In genomic region chr4:128320656-128321055, GRCh38 we compare ENCODE assay signal across 25 cellular contexts. TPM values are rescaled to one million over a fixed set of nuclear protein-coding genes. Genes with fewer than 3 reads are reported as not detected.
A peak's percentile ranks its signal among the peaks of the same experiment; 100 is the strongest.
DNase-seq lines count a peak whose midpoint lies in the region; ATAC-seq, FAIRE-seq and TF ChIP-seq lines count a peak whose summit lies in the region.
"Had no signal": no experiment of that assay in that cellular context is flagged by ENCODE, and none has a peak within 500 bp of the region (broad histone marks: within the 10 kb centered on the region; RNA-seq: fewer than 3 reads in every experiment).

No MANE protein-coding gene starts in this region.

- H3K79me2 ChIP-seq in osteoblast (ENCODE audit: insufficient read depth, low read length) = no peaks in the 10 kb centered on the region

- H4K20me1 ChIP-seq in osteoblast (ENCODE audit: insufficient read depth, low read length) = no peaks in the 10 kb centered on the region

- H3K9me3 ChIP-seq in A549 (no peaks in the 10 kb centered on the region), SJSA1 (replicated peaks) (no peaks in the 10 kb centered on the region), osteoblast (ENCODE audit: low read depth, low read length) (no peaks in the 10 kb centered on the region)
- H3K9me3 ChIP-seq in CD8-positive, alpha-beta T cell (ENCODE audit: low read length) = no peaks in the 10 kb centered on the region

- intact Hi-C loops in CD8-positive, alpha-beta T cell (cut with DNase I, micrococcal nuclease) = no loop called here

- no peaks in the 10 kb centered on the region for H3K4me1 Mint-ChIP-seq in CD8-positive, alpha-beta T cell (ENCODE audit: low read depth)
- H3K4me1 Mint-ChIP-seq: CD4-positive, CD25-positive, alpha-beta regulatory T cell had no signal

- TF ChIP-seq EP300 in A549 (IDR thresholded peaks at IDR 0.05) = no peak

- H3K9me3 Mint-ChIP-seq in CD8-positive, alpha-beta T cell = no peaks in the 10 kb centered on the region

- H2AFZ ChIP-seq in osteoblast (ENCODE audit: low read length) = no peak overlapping the region
- H2AFZ ChIP-seq: PC-9 had no signal

- H3K36me3 ChIP-seq in SJSA1 (no peaks in the 10 kb centered on the region), osteoblast (ENCODE audit: insufficient read depth, low read length) (no peaks in the 10 kb centered on the region)
- H3K36me3 ChIP-seq in CD8-positive, alpha-beta T cell (ENCODE audit: insufficient read depth, low read length) = no peaks in the 10 kb centered on the region

- H3K4me2 ChIP-seq in A549 (peak overlapping the region; percentile 62; the same call in 1 of the 3 replicates), osteoblast (ENCODE audit: insufficient read depth, low read length) (no peak overlapping the region)
- H3K4me2 ChIP-seq: KMS-11, PC-9 had no signal

- no peak overlapping the region for H3K4me3 ChIP-seq in A549
- no peak overlapping the region for H3K4me3 ChIP-seq in SJSA1
- no peak overlapping the region for H3K4me3 ChIP-seq in osteoblast (ENCODE audit: insufficient read depth, low read length)
- H3K4me3 ChIP-seq in CD8-positive, alpha-beta T cell (ENCODE audit: low read depth, low read length) = no peak overlapping the region
- H3K4me3 ChIP-seq: PC-9 had no signal

- CTCF ChIA-PET in A549 (lab: Yijun Ruan, JAX) = interaction anchor here (1.6 to 2.7 kb wide), 3 partner anchors 12 to 108 kb away, joined by 6 to 8 read pairs (median 7); no protein-coding TSS in a partner anchor
- CTCF ChIA-PET in CD8-positive, alpha-beta T cell (lab: Charles Lee) = no interaction called here

- peak overlapping the region; percentile 88 to 92; a peak in 5 of 6 replicates for H3K27ac ChIP-seq in A549
- peak overlapping the region; percentile 98 for H3K27ac ChIP-seq in SJSA1
- H3K27ac ChIP-seq in osteoblast (ENCODE audit: low read depth, low read length) = peak overlapping the region; percentile 87
- no peak overlapping the region for H3K27ac ChIP-seq in CD8-positive, alpha-beta T cell (ENCODE audit: low read depth, low read length)
- H3K27ac ChIP-seq: KMS-11, PC-9 had no signal

- TF ChIP-seq CTCF in A549 (IDR thresholded peaks at IDR 0.05) = no peak
- TF ChIP-seq CTCF in osteoblast (IDR thresholded peaks at IDR 0.05; ENCODE audit: extremely low read depth, low read depth, low read length) = no peak
- TF ChIP-seq CTCF in CD8-positive, alpha-beta T cell (IDR thresholded peaks at IDR 0.05) = no peak

- peaks cover 43% of the 10 kb centered on the region for H3K4me1 ChIP-seq in A549
- peaks cover 51% of the 10 kb centered on the region for H3K4me1 ChIP-seq in SJSA1 (replicated peaks)
- peaks cover 31% of the 10 kb centered on the region for H3K4me1 ChIP-seq in osteoblast (ENCODE audit: insufficient read depth, low read length)
- no peaks in the 10 kb centered on the region for H3K4me1 ChIP-seq in CD8-positive, alpha-beta T cell (ENCODE audit: insufficient read depth, low read length)

- TF ChIP-seq POLR2A in A549 (IDR thresholded peaks at IDR 0.05; ENCODE audit: low read length) = no peak

- FAIRE-seq in A549 (lab: Jason Lieb, UNC) = no peak
- FAIRE-seq: GM12891, HTR-8/SVneo had no signal

- ATAC-seq in A549 (no peak), HG03095 (IDR thresholded peaks at IDR 0.05; ENCODE audit: unreplicated experiment) (no peak)
- no peak for ATAC-seq in CD8-positive, alpha-beta T cell

- DNase-seq in A549 (ENCODE audit: low read depth in 1 of 2, low spot score in 1 of 2) = no peak
- DNase-seq in ELR (ENCODE audit: low read depth) = peak; percentile 50
- DNase-seq in SJSA1 (ENCODE audit: low read depth in 1 of 2, low spot score in 2 of 2) = no peak
- DNase-seq in osteoblast (ENCODE audit: insufficient read length, low spot score, missing footprints) = no peak
- DNase-seq in CD8-positive, alpha-beta T cell = no peak
- no peak for DNase-seq in NCI-H1436 treated with DMSO at 0.1 percent for 48 hours (lab: John Stamatoyannopoulos, UW)
- DNase-seq: 8988T; CD4-positive, CD25-positive, alpha-beta regulatory T cell; COR-L47; DMS79; GOT3; MV-4-11; NCI-H1105 treated with DMSO at 0.1 percent for 48 hours; NCI-H1694; NCI-H2081; NCI-H446 treated with DMSO at 0.1 percent for 48 hours; NCI-H526 treated with DMSO at 0.1 percent for 48 hours; RPMI8226; SIG-M5; T-helper 1 cell had no signal

- POLR2A ChIA-PET in A549 (lab: Yijun Ruan, JAX) = interaction anchor here (3.2 kb wide), 1 partner anchor 33 kb away, joined by 18 read pairs; the partner anchor contains the start of gene PGRMC2
- POLR2A ChIA-PET in CD8-positive, alpha-beta T cell (lab: Charles Lee) = no interaction called here

- no peaks in the 10 kb centered on the region for H3K27me3 Mint-ChIP-seq in CD8-positive, alpha-beta T cell (ENCODE audit: low read depth)
- H3K27me3 Mint-ChIP-seq: CD4-positive, CD25-positive, alpha-beta regulatory T cell had no signal

- H3K27me3 ChIP-seq in SJSA1 (replicated peaks) = no peaks in the 10 kb centered on the region
- H3K27me3 ChIP-seq in osteoblast (ENCODE audit: insufficient read depth, low read length) = no peaks in the 10 kb centered on the region
- H3K27me3 ChIP-seq in CD8-positive, alpha-beta T cell (ENCODE audit: insufficient read depth, low read length) = no peaks in the 10 kb centered on the region

- peaks cover 26% of the 10 kb centered on the region for H3K36me3 Mint-ChIP-seq in CD8-positive, alpha-beta T cell

- no peak overlapping the region for H3K27ac Mint-ChIP-seq in CD8-positive, alpha-beta T cell
- H3K27ac Mint-ChIP-seq: CD4-positive, CD25-positive, alpha-beta regulatory T cell had no signal

- no peak overlapping the region for H3K4me3 Mint-ChIP-seq in CD8-positive, alpha-beta T cell
- H3K4me3 Mint-ChIP-seq: CD4-positive, CD25-positive, alpha-beta regulatory T cell had no signal

- WGBS in A549 (ENCODE audit: missing lambda C conversion rate) = 81% methylated on average over 1 of the region's 1 CpG

- TF ChIP-seq RAD21 in A549 (conservative IDR thresholded peaks at IDR 0.05 in 1 of 2, IDR thresholded peaks at IDR 0.05 in 1 of 2) = no peak

TF ChIP-seq in A549, 52 proteins besides CTCF, POLR2A, EP300 and RAD21 (continues in another document):
- TF ChIP-seq ZSCAN20 (CRISPR knock-in tag; IDR thresholded peaks at IDR 0.05) = no peak
- no peak for TF ChIP-seq NR3C1 (IDR thresholded peaks at IDR 0.05)
- TF ChIP-seq E2F6 (IDR thresholded peaks at IDR 0.05; ENCODE audit: borderline replicate concordance, low read depth) = no peak
- TF ChIP-seq CBX8 (IDR thresholded peaks at IDR 0.05) = no peak
- no peak for TF ChIP-seq CHD2 (IDR thresholded peaks at IDR 0.05; ENCODE audit: low read length, partially characterized antibody)
- TF ChIP-seq JUN (IDR thresholded peaks at IDR 0.05) = no peak
- TF ChIP-seq POLR2AphosphoS2 (conservative IDR thresholded peaks at IDR 0.05; ENCODE audit: low read length) = no peak
- no peak for TF ChIP-seq ESRRA (IDR thresholded peaks at IDR 0.05; ENCODE audit: borderline replicate concordance, low read length)
- no peak for TF ChIP-seq HOXA7 (CRISPR knock-in tag; IDR thresholded peaks at IDR 0.05)
- TF ChIP-seq RFX5 (IDR thresholded peaks at IDR 0.05) = no peak
- no peak for TF ChIP-seq KDM1A (IDR thresholded peaks at IDR 0.05; ENCODE audit: low read depth)
- no peak for TF ChIP-seq HES2 (IDR thresholded peaks at IDR 0.05)
- no peak for TF ChIP-seq REST (IDR thresholded peaks at IDR 0.05)

RNA-seq across cellular contexts. Expression of gene PGRMC2, which starts 33.0 kb away (rescaled TPM):
- polyA plus RNA-seq in A549 (2011; rRNA removed) = 48.1 and 48.2 TPM in 2 replicates
- 19.2 and 21.0 TPM in 2 replicates for polyA plus RNA-seq in A549 (2012; cell fraction: cytosol; rRNA removed)
- 5.0 and 7.3 TPM in 2 replicates for polyA plus RNA-seq in A549 (2012; cell fraction: nucleus; rRNA removed)
- 105 to 128 TPM (median 124 TPM) in 3 replicates for polyA plus RNA-seq in A549 (2017; fragmentation: RNase III; extraction: RNeasy Plus Mini Kit Qiagen cat#74134 plus additional on column Dnase treatment)
- polyA minus RNA-seq in A549 (2011; rRNA and poly(A)+ RNA removed) = 4.4 and 5.9 TPM in 2 replicates
- total RNA-seq in SJSA1 (2014; rRNA removed; shearing (Covaris generic)) = 18.1 and 36.5 TPM in 2 replicates
- total RNA-seq in osteoblast = 38.4 and 39.2 TPM in 2 replicates
- 100 to 1,000 TPM; 167 to 183 TPM for total RNA-seq in CD8-positive, alpha-beta T cell
